Comparison of ENCODE assay signal across 28 cellular contexts in genomic region chr4:138677651-138678202, GRCh38.
DNase-seq lines count a peak whose midpoint lies in the region; ATAC-seq and TF ChIP-seq lines count a peak whose summit lies in the region.
"Had no signal": no experiment of that assay in that cellular context is flagged by ENCODE, and none has a peak within 500 bp of the region (broad histone marks: within the 10 kb centered on the region; RNA-seq: fewer than 3 reads in every experiment).

No MANE protein-coding gene starts in this region.

- no peaks in the 10 kb centered on the region for H3K4me1 Mint-ChIP-seq in activated CD8-positive, alpha-beta T cell treated with anti-CD3 and anti-CD28 coated beads for 36 hours (ENCODE audit: low read depth)
- H3K4me1 Mint-ChIP-seq: activated CD4-positive, alpha-beta T cell treated with anti-CD3 and anti-CD28 coated beads, Interleukin-2, amount 10 ng/mL, durations not matched to agents 7 days and 5 days; CD4-positive, CD25-positive, alpha-beta regulatory T cell; central memory CD8-positive, alpha-beta T cell; natural killer cell had no signal

- no peak overlapping the region for H3K4me3 Mint-ChIP-seq in activated CD8-positive, alpha-beta T cell treated with anti-CD3 and anti-CD28 coated beads for 36 hours
- H3K4me3 Mint-ChIP-seq: activated CD4-positive, alpha-beta T cell treated with anti-CD3 and anti-CD28 coated beads, Interleukin-2, amount 10 ng/mL, durations not matched to agents 7 days and 5 days; CD4-positive, CD25-positive, alpha-beta regulatory T cell; central memory CD8-positive, alpha-beta T cell; mesothelial cell of epicardium; natural killer cell; stimulated activated memory B cell treated with anti-CD40 and anti-IgM and Interleukin-4, amounts not matched to agents 10 μg/mL and 1 μg/mL and 100 μg/mL, for 72 hours had no signal

- no peaks in the 10 kb centered on the region for H3K27me3 ChIP-seq in Karpas-422 (ENCODE audit: low read length)
- H3K27me3 ChIP-seq: dorsolateral prefrontal cortex, pancreas had no signal

- no peaks in the 10 kb centered on the region for H4K20me1 ChIP-seq in Karpas-422 (ENCODE audit: insufficient read depth, low read depth, low read length)

- peaks cover 8% of the 10 kb centered on the region for H3K27me3 Mint-ChIP-seq in activated CD8-positive, alpha-beta T cell treated with anti-CD3 and anti-CD28 coated beads for 36 hours

- H3K4me3 ChIP-seq in Karpas-422 (ENCODE audit: low read length) = no peak overlapping the region
- no peak overlapping the region for H3K4me3 ChIP-seq in retinal pigment epithelial cell (ENCODE audit: low read length)
- H3K4me3 ChIP-seq: dorsolateral prefrontal cortex, left ventricle myocardium inferior, pancreas had no signal

- peak; percentile 9 for DNase-seq in GM10266 (ENCODE audit: extremely low spot score)
- peak; percentile 54 for DNase-seq in Karpas-422
- DNase-seq in glomerular visceral epithelial cell (ENCODE audit: extremely low spot score) = peak; percentile 52
- peak; percentile 68 for DNase-seq in retinal pigment epithelial cell (ENCODE audit: low read depth)
- no peak for DNase-seq in activated CD8-positive, alpha-beta T cell treated with anti-CD3 and anti-CD28 coated beads for 36 hours
- DNase-seq: activated CD4-positive, alpha-beta T cell treated with anti-CD3 and anti-CD28 coated beads, Interleukin-2, amount 10 ng/mL, durations not matched to agents 7 days and 5 days; aorta; CD4-positive, CD25-positive, alpha-beta regulatory T cell; DMS 273 treated with DMSO at 0.1 percent for 48 hours; head of caudate nucleus; left ventricle myocardium inferior; natural killer cell; NCI-H1436; NCI-H2171; NCI-H510A treated with DMSO at 0.1 percent for 48 hours; NK-92 treated with Interleukin-12 subunit alpha and Interleukin-12 subunit beta, amount 100 ng/mL, for 24 hours; pancreas; right cardiac atrium; SHP77; stimulated activated CD4-positive, alpha-beta T cell treated with anti-CD3 and anti-CD28 coated beads, Interleukin-4, amount 100 ng/mL, for 1 hour; T1000 had no signal

- POLR2A ChIA-PET in activated CD8-positive, alpha-beta T cell treated with anti-CD3 and anti-CD28 coated beads for 36 hours (lab: Charles Lee) = interaction anchor here (0.6 kb wide), 1 partner anchor 53 kb away, joined by 3 read pairs; no protein-coding TSS in a partner anchor

- H2AFZ ChIP-seq in Karpas-422 (ENCODE audit: low read length) = no peak overlapping the region

- CTCF ChIA-PET in activated CD8-positive, alpha-beta T cell treated with anti-CD3 and anti-CD28 coated beads for 36 hours (lab: Charles Lee) = interaction anchor here (2.0 kb wide), 1 partner anchor 193 kb away, joined by 8 read pairs; no protein-coding TSS in a partner anchor

- H3K4me2 ChIP-seq in Karpas-422 (ENCODE audit: low read depth, low read length, poor library complexity, severe bottlenecking) = no peak overlapping the region

- intact Hi-C loops in activated CD8-positive, alpha-beta T cell treated with anti-CD3 and anti-CD28 coated beads for 36 hours (cut with micrococcal nuclease) = loop anchor here (5.0 kb wide), 1 partner anchor 195 kb away; no protein-coding TSS in a partner anchor

- H3K27ac Mint-ChIP-seq in activated CD8-positive, alpha-beta T cell treated with anti-CD3 and anti-CD28 coated beads for 36 hours = no peak overlapping the region
- H3K27ac Mint-ChIP-seq: activated CD4-positive, alpha-beta T cell treated with anti-CD3 and anti-CD28 coated beads, Interleukin-2, amount 10 ng/mL, durations not matched to agents 7 days and 5 days; activated naive CD4-positive, alpha-beta T cell treated with anti-CD3 and anti-CD28 coated beads, Interleukin-2, amount 50 U/mL, for 72 hours; CD4-positive, CD25-positive, alpha-beta regulatory T cell; mesothelial cell of epicardium; natural killer cell; stimulated activated memory B cell treated with anti-CD40 and anti-IgM and Interleukin-4, amounts not matched to agents 10 μg/mL and 1 μg/mL and 100 μg/mL, for 72 hours had no signal

- no peaks in the 10 kb centered on the region for H3K36me3 Mint-ChIP-seq in activated CD8-positive, alpha-beta T cell treated with anti-CD3 and anti-CD28 coated beads for 36 hours (ENCODE audit: low read depth)
- H3K36me3 Mint-ChIP-seq: activated naive CD4-positive, alpha-beta T cell treated with anti-CD3 and anti-CD28 coated beads, Interleukin-2, amount 50 U/mL, for 72 hours; CD4-positive, CD25-positive, alpha-beta regulatory T cell; mesothelial cell of epicardium; natural killer cell; stimulated activated memory B cell treated with anti-CD40 and anti-IgM and Interleukin-4, amounts not matched to agents 10 μg/mL and 1 μg/mL and 100 μg/mL, for 72 hours had no signal

- H3K9ac ChIP-seq in Karpas-422 (ENCODE audit: low read length) = no peak overlapping the region

- H3K4me1 ChIP-seq in Karpas-422 (ENCODE audit: low read length) = peaks cover 49% of the 10 kb centered on the region
- H3K4me1 ChIP-seq: pancreas had no signal

- no peak for TF ChIP-seq CTCF in GM10266 (IDR thresholded peaks at IDR 0.05; ENCODE audit: control insufficient read depth, insufficient read depth, low read depth, missing control alignments)
- TF ChIP-seq CTCF in retinal pigment epithelial cell (conservative IDR thresholded peaks at IDR 0.05; ENCODE audit: low read depth, low read length) = no peak
- TF ChIP-seq CTCF in activated CD8-positive, alpha-beta T cell treated with anti-CD3 and anti-CD28 coated beads for 36 hours (IDR thresholded peaks at IDR 0.05) = no peak

- no peaks in the 10 kb centered on the region for H3K9me2 ChIP-seq in Karpas-422 (replicated peaks; ENCODE audit: insufficient read depth, low read length)

- no peaks in the 10 kb centered on the region for H3K36me3 ChIP-seq in Karpas-422 (ENCODE audit: insufficient read depth, low read length)
- H3K36me3 ChIP-seq: left ventricle myocardium inferior, pancreas had no signal

- no peaks in the 10 kb centered on the region for H3K79me2 ChIP-seq in Karpas-422 (ENCODE audit: low read length)

- no peaks in the 10 kb centered on the region for H3K9me3 ChIP-seq in Karpas-422 (ENCODE audit: low read length)
- H3K9me3 ChIP-seq: left ventricle myocardium inferior, pancreas had no signal

- no peaks in the 10 kb centered on the region for H3K9me3 Mint-ChIP-seq in activated CD8-positive, alpha-beta T cell treated with anti-CD3 and anti-CD28 coated beads for 36 hours
- H3K9me3 Mint-ChIP-seq: activated CD4-positive, alpha-beta T cell treated with anti-CD3 and anti-CD28 coated beads, Interleukin-2, amount 10 ng/mL, durations not matched to agents 7 days and 5 days; activated naive CD4-positive, alpha-beta T cell treated with anti-CD3 and anti-CD28 coated beads, Interleukin-2, amount 50 U/mL, for 72 hours; central memory CD8-positive, alpha-beta T cell; mesothelial cell of epicardium; natural killer cell; stimulated activated memory B cell treated with anti-CD40 and anti-IgM and Interleukin-4, amounts not matched to agents 10 μg/mL and 1 μg/mL and 100 μg/mL, for 72 hours had no signal

- no peak overlapping the region for H3K27ac ChIP-seq in Karpas-422 (ENCODE audit: low read length)
- H3K27ac ChIP-seq: left ventricle myocardium inferior, pancreas had no signal

- no peak for ATAC-seq in HG02571 (IDR thresholded peaks at IDR 0.05; ENCODE audit: unreplicated experiment)
- ATAC-seq in activated CD8-positive, alpha-beta T cell treated with anti-CD3 and anti-CD28 coated beads for 36 hours = no peak
- ATAC-seq in HG03196 (IDR thresholded peaks at IDR 0.05; ENCODE audit: unreplicated experiment) = no peak
- ATAC-seq: activated naive CD4-positive, alpha-beta T cell treated with anti-CD3 and anti-CD28 coated beads, Interleukin-2, amount 50 U/mL, for 72 hours; natural killer cell; pancreas; right cardiac atrium; stimulated activated memory B cell treated with anti-CD40 and anti-IgM and Interleukin-4, amounts not matched to agents 10 μg/mL and 1 μg/mL and 100 μg/mL, for 72 hours had no signal
